30 cellular contexts compared by ENCODE assay signal in the genomic region with DNA sequence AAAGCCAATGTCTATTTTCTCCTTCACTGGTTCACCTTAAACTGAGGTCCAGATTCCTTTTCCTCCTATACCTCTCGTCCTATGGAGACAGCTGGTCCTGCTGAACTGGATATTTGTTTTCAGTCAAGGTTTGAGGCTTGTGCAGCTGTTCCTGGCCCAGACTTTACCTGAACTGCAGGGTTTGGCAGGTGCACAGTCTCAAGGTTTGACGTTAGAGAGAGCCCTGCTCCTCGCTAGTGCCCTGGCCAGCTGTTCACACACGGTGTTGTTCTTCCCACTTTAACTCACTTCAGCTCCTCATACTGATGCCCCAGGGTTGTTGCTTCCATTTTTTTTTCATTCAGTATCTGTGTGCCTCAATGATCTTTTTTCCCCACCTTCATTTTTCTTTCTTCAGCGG.
A peak's percentile ranks its signal among the peaks of the same experiment; 100 is the strongest.
DNase-seq lines count a peak whose midpoint lies in the region; ATAC-seq and TF ChIP-seq lines count a peak whose summit lies in the region.
"Had no signal": no experiment of that assay in that cellular context is flagged by ENCODE, and none has a peak within 500 bp of the region (broad histone marks: within the 10 kb centered on the region; RNA-seq: fewer than 3 reads in every experiment).

No MANE protein-coding gene starts in this region.

- H3K27ac Mint-ChIP-seq in glutamatergic neuron (ENCODE audit: unreplicated experiment) = peak overlapping the region; percentile 31
- H3K27ac Mint-ChIP-seq: activated CD8-positive, alpha-beta T cell treated with anti-CD3 and anti-CD28 coated beads, Interleukin-2, amount 10 ng/mL, durations not matched to agents 7 days and 5 days; activated naive CD8-positive, alpha-beta T cell treated with anti-CD3 and anti-CD28 coated beads for 36 hours; IgD-negative memory B cell; nephron; T-helper 1 cell treated with Interleukin-12 subunit alpha and Interleukin-12 subunit beta and Interleukin-4 antibody, amounts not matched to agents 30 μg/mL and 1 μg/mL, for 36 hours had no signal

- peaks cover 4% of the 10 kb centered on the region for H3K36me3 Mint-ChIP-seq in glutamatergic neuron (ENCODE audit: unreplicated experiment)
- H3K36me3 Mint-ChIP-seq: activated naive CD8-positive, alpha-beta T cell treated with anti-CD3 and anti-CD28 coated beads for 36 hours had no signal

- H3K27ac ChIP-seq in WERI-Rb-1 = no peak overlapping the region
- H3K27ac ChIP-seq: ascending aorta, cardiac muscle cell, coronary artery, ovary, tibial artery had no signal

- peaks cover 10% of the 10 kb centered on the region for H3K36me3 ChIP-seq in WERI-Rb-1
- H3K36me3 ChIP-seq: ascending aorta, ovary, tibial artery had no signal

- peaks cover 14% of the 10 kb centered on the region for H3K4me1 Mint-ChIP-seq in glutamatergic neuron (ENCODE audit: low read depth, unreplicated experiment)

- ATAC-seq in GM21528 (IDR thresholded peaks at IDR 0.05; ENCODE audit: low FRiP score, unreplicated experiment) = no peak
- no peak for ATAC-seq in HG02870 (IDR thresholded peaks at IDR 0.05; ENCODE audit: unreplicated experiment)
- ATAC-seq: activated CD8-positive, alpha-beta T cell treated with anti-CD3 and anti-CD28 coated beads, Interleukin-2, amount 10 ng/mL, durations not matched to agents 7 days and 5 days had no signal

- H3K9me3 Mint-ChIP-seq in glutamatergic neuron (ENCODE audit: unreplicated experiment) = peaks cover 7% of the 10 kb centered on the region
- H3K9me3 Mint-ChIP-seq: activated naive CD8-positive, alpha-beta T cell treated with anti-CD3 and anti-CD28 coated beads for 36 hours; IgD-negative memory B cell; nephron; T-helper 1 cell treated with Interleukin-12 subunit alpha and Interleukin-12 subunit beta and Interleukin-4 antibody, amounts not matched to agents 30 μg/mL and 1 μg/mL, for 36 hours had no signal

- H3K27me3 ChIP-seq in WERI-Rb-1 (ENCODE audit: insufficient read depth, low read depth, severe bottlenecking) = no peaks in the 10 kb centered on the region
- H3K27me3 ChIP-seq: ascending aorta, cardiac muscle cell, ovary, stomach, tibial artery had no signal

- H3K27me3 Mint-ChIP-seq in glutamatergic neuron (ENCODE audit: unreplicated experiment) = peaks cover 3% of the 10 kb centered on the region

- TF ChIP-seq CTCF in glutamatergic neuron (IDR thresholded peaks at IDR 0.05; ENCODE audit: partially characterized antibody, unreplicated experiment) = no peak
- TF ChIP-seq CTCF in WERI-Rb-1 (IDR thresholded peaks at IDR 0.05; ENCODE audit: low read depth, low read length) = no peak

- H3K9me3 ChIP-seq in WERI-Rb-1 (ENCODE audit: severe bottlenecking) = no peaks in the 10 kb centered on the region
- H3K9me3 ChIP-seq: ascending aorta, ovary, SK-N-SH, stomach, tibial artery had no signal

- DNase-seq in DMS53 (lab: John Stamatoyannopoulos, UW) (peak; percentile 99), NCI-H146 treated with DMSO at 0.1 percent for 48 hours (lab: John Stamatoyannopoulos, UW; ENCODE audit: unreplicated experiment) (peak; percentile 86), NCI-H526 (lab: John Stamatoyannopoulos, UW) (peak; percentile 67 to 82), glutamatergic neuron (no peak), WERI-Rb-1 (no peak)
- DNase-seq: activated CD4-positive, CD25-positive, alpha-beta regulatory T cell treated with anti-CD3 and anti-CD28 coated beads, Interleukin-2, amount 50 U/mL, for 72 hours; activated CD8-positive, alpha-beta T cell treated with anti-CD3 and anti-CD28 coated beads, Interleukin-2, amount 10 ng/mL, durations not matched to agents 7 days and 5 days; activated effector memory CD4-positive, alpha-beta T cell treated with Interleukin-2 at 50 U/mL for 16 hours; activated naive CD8-positive, alpha-beta T cell treated with anti-CD3 and anti-CD28 coated beads for 36 hours; activated T-cell treated with anti-CD3 and anti-CD28 coated beads for 4 hours; HCEC 1CT; head of caudate nucleus; kidney glomerular epithelial cell; NCI-H524; ovary; SK-N-SH; small intestine; stimulated activated CD4-positive, alpha-beta T cell treated with anti-CD3 and anti-CD28 coated beads, Interleukin-1b, Interleukin-23, amount 100 ng/mL, for 48 hours; stimulated activated CD8-positive, alpha-beta memory T cell treated with anti-CD3 and anti-CD28 coated beads, Interleukin-4, amount 100 ng/mL, for 48 hours; stomach; tibial artery had no signal

- H3K4me3 Mint-ChIP-seq in glutamatergic neuron (ENCODE audit: unreplicated experiment) = no peak overlapping the region
- H3K4me3 Mint-ChIP-seq: activated CD8-positive, alpha-beta T cell treated with anti-CD3 and anti-CD28 coated beads, Interleukin-2, amount 10 ng/mL, durations not matched to agents 7 days and 5 days; activated naive CD8-positive, alpha-beta T cell treated with anti-CD3 and anti-CD28 coated beads for 36 hours; IgD-negative memory B cell; nephron; T-helper 1 cell treated with Interleukin-12 subunit alpha and Interleukin-12 subunit beta and Interleukin-4 antibody, amounts not matched to agents 30 μg/mL and 1 μg/mL, for 36 hours had no signal

- H3K4me3 ChIP-seq in WERI-Rb-1 (ENCODE audit: low read depth, low read length) = no peak overlapping the region
- H3K4me3 ChIP-seq: ascending aorta, cardiac muscle cell, coronary artery, lung, ovary, stomach, tibial artery had no signal

Comparison
In these comparisons a context has a peak if more than half of its experiments do, and no peak if none do; other contexts are left out.
1. DNase-seq: peak in DMS53 (single experiment), NCI-H146 treated with DMSO at 0.1 percent for 48 hours (single experiment) and NCI-H526 (2 of 2); none in glutamatergic neuron (single experiment) and WERI-Rb-1 (single experiment).